Comparison of ENCODE assay signal across 18 cellular contexts in genomic region chr7:21413502-21413901, GRCh38. TPM values are rescaled to one million over a fixed set of nuclear protein-coding genes. Genes with fewer than 3 reads are reported as not detected.
DNase-seq lines count a peak whose midpoint lies in the region; ATAC-seq and TF ChIP-seq lines count a peak whose summit lies in the region.
"Had no signal": no experiment of that assay in that cellular context is flagged by ENCODE, and none has a peak within 500 bp of the region (broad histone marks: within the 10 kb centered on the region; RNA-seq: fewer than 3 reads in every experiment).

No MANE protein-coding gene starts in this region.

- peak overlapping the region in 7 of 11 experiments; percentile 8 to 48 (median 15); a peak in 10 of 22 replicates for H3K4me2 ChIP-seq in BLaER1 treated with 17β-estradiol and CSF1 and Interleukin-3, amounts not matched to agents 10 nM and 100 nM
- H3K4me2 ChIP-seq in GM23338 (no peak overlapping the region; the same call in 1 of the 2 replicates), GM23248 (ENCODE audit: unreplicated experiment) (no peak overlapping the region)
- H3K4me2 ChIP-seq: SK-N-SH had no signal

- no peak overlapping the region for H3K9ac ChIP-seq in BLaER1 treated with 17β-estradiol and CSF1 and Interleukin-3, amounts not matched to agents 10 nM and 100 nM
- H3K9ac ChIP-seq in GM23248: no peak overlapping the region
- H3K9ac ChIP-seq: SK-N-SH had no signal

- H3K27ac Mint-ChIP-seq in GM23338 (no peak overlapping the region), natural killer cell (peak overlapping the region; percentile 92 to 94)
- peak overlapping the region; percentile 20 for H3K27ac Mint-ChIP-seq in activated T-helper 17 cell treated with anti-CD3 and anti-CD28 coated beads, Interleukin-2, amount 50 U/mL, for 72 hours

- no peaks in the 10 kb centered on the region for H3K36me3 Mint-ChIP-seq in GM23338 (ENCODE audit: low read depth)
- H3K36me3 Mint-ChIP-seq in activated T-helper 17 cell treated with anti-CD3 and anti-CD28 coated beads, Interleukin-2, amount 50 U/mL, for 72 hours (ENCODE audit: low read depth): no peaks in the 10 kb centered on the region
- no peaks in the 10 kb centered on the region for H3K36me3 Mint-ChIP-seq in natural killer cell

- H3K4me1 Mint-ChIP-seq in GM23338 (peaks cover 16% of the 10 kb centered on the region), natural killer cell (peaks cover 23 to 45% of the 10 kb centered on the region in 2 donors)
- H3K4me1 Mint-ChIP-seq in activated T-helper 17 cell treated with anti-CD3 and anti-CD28 coated beads, Interleukin-2, amount 50 U/mL, for 72 hours: peaks cover 20% of the 10 kb centered on the region

- H3K9me3 ChIP-seq in BLaER1 treated with 17β-estradiol and CSF1 and Interleukin-3, amounts not matched to agents 10 nM and 100 nM (replicated peaks in 1 of 11): no peaks in the 10 kb centered on the region
- no peaks in the 10 kb centered on the region for H3K9me3 ChIP-seq in GM23248 (ENCODE audit: low read depth)
- no peaks in the 10 kb centered on the region for H3K9me3 ChIP-seq in breast epithelium
- H3K9me3 ChIP-seq: SK-N-SH had no signal

- peaks cover 10% of the 10 kb centered on the region for H3K27me3 Mint-ChIP-seq in GM23338 (ENCODE audit: insufficient read depth, low read depth, poor library complexity)
- H3K27me3 Mint-ChIP-seq in activated T-helper 17 cell treated with anti-CD3 and anti-CD28 coated beads, Interleukin-2, amount 50 U/mL, for 72 hours: peaks cover 8% of the 10 kb centered on the region
- no peaks in the 10 kb centered on the region for H3K27me3 Mint-ChIP-seq in natural killer cell (ENCODE audit: low read depth in 2 of 2)

- H2AFZ ChIP-seq in GM23338 (peak overlapping the region; percentile 74), GM23248 (no peak overlapping the region)

- H4K20me1 ChIP-seq in BLaER1 treated with 17β-estradiol and CSF1 and Interleukin-3, amounts not matched to agents 10 nM and 100 nM: no peaks in the 10 kb centered on the region
- H4K20me1 ChIP-seq in GM23338 (replicated peaks; ENCODE audit: insufficient read depth): no peaks in the 10 kb centered on the region
- H4K20me1 ChIP-seq in GM23248 (ENCODE audit: insufficient read depth): no peaks in the 10 kb centered on the region

- H3K4me1 ChIP-seq in BLaER1 treated with 17β-estradiol and CSF1 and Interleukin-3, amounts not matched to agents 10 nM and 100 nM: peaks cover 7 to 19% (median 16%) of the 10 kb centered on the region in 10 experiments; a peak in 16 of 20 replicates
- H3K4me1 ChIP-seq in GM23338 (ENCODE audit: insufficient read depth) (peaks cover 13% of the 10 kb centered on the region), GM23248 (ENCODE audit: insufficient read depth) (no peaks in the 10 kb centered on the region), breast epithelium (no peaks in the 10 kb centered on the region)

- H3K27ac ChIP-seq in BLaER1 treated with 17β-estradiol and CSF1 and Interleukin-3, amounts not matched to agents 10 nM and 100 nM: no peak overlapping the region
- no peak overlapping the region for H3K27ac ChIP-seq in GM23338 (ENCODE audit: low read depth)
- H3K27ac ChIP-seq in GM23248: no peak overlapping the region
- H3K27ac ChIP-seq in breast epithelium: no peak overlapping the region
- H3K27ac ChIP-seq: HL-60 had no signal

- H3K9me3 Mint-ChIP-seq in GM23338 (no peaks in the 10 kb centered on the region), natural killer cell (no peaks in the 10 kb centered on the region)
- peaks cover 6% of the 10 kb centered on the region for H3K9me3 Mint-ChIP-seq in activated T-helper 17 cell treated with anti-CD3 and anti-CD28 coated beads, Interleukin-2, amount 50 U/mL, for 72 hours

- no peak overlapping the region for H3K4me3 ChIP-seq in BLaER1 treated with 17β-estradiol and CSF1 and Interleukin-3, amounts not matched to agents 10 nM and 100 nM
- no peak overlapping the region for H3K4me3 ChIP-seq in GM23338
- no peak overlapping the region for H3K4me3 ChIP-seq in GM23248
- H3K4me3 ChIP-seq in breast epithelium: no peak overlapping the region

- H3K9me2 ChIP-seq in GM23338 (ENCODE audit: insufficient read depth) (peaks cover 9% of the 10 kb centered on the region; the same call in 1 of the 2 replicates), GM23248 (ENCODE audit: insufficient read depth) (no peaks in the 10 kb centered on the region)
- H3K9me2 ChIP-seq: SK-N-SH had no signal

- no peaks in the 10 kb centered on the region for H3K36me3 ChIP-seq in BLaER1 treated with 17β-estradiol and CSF1 and Interleukin-3, amounts not matched to agents 10 nM and 100 nM
- H3K36me3 ChIP-seq in GM23338 (ENCODE audit: insufficient read depth): no peaks in the 10 kb centered on the region
- H3K36me3 ChIP-seq in GM23248 (ENCODE audit: low read depth): no peaks in the 10 kb centered on the region
- no peaks in the 10 kb centered on the region for H3K36me3 ChIP-seq in breast epithelium

- H3K4me3 Mint-ChIP-seq in GM23338 (no peak overlapping the region), natural killer cell (no peak overlapping the region)
- no peak overlapping the region for H3K4me3 Mint-ChIP-seq in activated T-helper 17 cell treated with anti-CD3 and anti-CD28 coated beads, Interleukin-2, amount 50 U/mL, for 72 hours

- TF ChIP-seq CTCF in GM23338 (conservative IDR thresholded peaks at IDR 0.05; ENCODE audit: low read depth in 2 of 2) (no peak), natural killer cell (IDR thresholded peaks at IDR 0.05) (no peak), breast epithelium (IDR thresholded peaks at IDR 0.05) (no peak)

- in situ Hi-C loops in GM23248 (cut with MboI): no loop called here

- ATAC-seq in GM23338 (no peak), natural killer cell (no peak), HG03135 (IDR thresholded peaks at IDR 0.05; ENCODE audit: unreplicated experiment) (no peak)
- ATAC-seq in activated T-helper 17 cell treated with anti-CD3 and anti-CD28 coated beads, Interleukin-2, amount 50 U/mL, for 72 hours (replicated peaks): no peak

- no peaks in the 10 kb centered on the region for H3F3A ChIP-seq in GM23338 (replicated peaks; ENCODE audit: low read depth)
- no peaks in the 10 kb centered on the region for H3F3A ChIP-seq in GM23248 (ENCODE audit: insufficient read depth)

- DNase-seq in GM23338 (ENCODE audit: low spot score) (no peak), natural killer cell (no peak), GM23248 (no peak), breast epithelium (ENCODE audit: low spot score in 2 of 2) (no peak)
- DNase-seq: DMS79 treated with DMSO at 0.1 percent for 48 hours; IMR-90; Kasumi-1; NCI-H1092 treated with DMSO at 0.1 percent for 48 hours; NCI-H2029 treated with DMSO at 0.1 percent for 48 hours; NCI-H2171; NCI-H446; NK-92 treated with Interleukin-12 subunit alpha and Interleukin-12 subunit beta, amount 100 ng/mL, for 24 hours; SHP77; SK-N-SH had no signal

- no peak for TF ChIP-seq POLR2A in breast epithelium (IDR thresholded peaks at IDR 0.05)

- intact Hi-C loops in natural killer cell (cut with micrococcal nuclease): loop anchor here (2.0 to 10.0 kb wide), 2 partner anchors 31 to 159 kb away; no protein-coding TSS in a partner anchor
- intact Hi-C loops in breast epithelium (cut with DNase I; ENCODE audit: low total_unique reads): no loop called here

- H3K27me3 ChIP-seq in BLaER1 treated with 17β-estradiol and CSF1 and Interleukin-3, amounts not matched to agents 10 nM and 100 nM: no peaks in the 10 kb centered on the region
- no peaks in the 10 kb centered on the region for H3K27me3 ChIP-seq in GM23338 (ENCODE audit: insufficient read depth)
- H3K27me3 ChIP-seq in GM23248 (replicated peaks; ENCODE audit: insufficient read depth): no peaks in the 10 kb centered on the region; the same call in 1 of the 2 replicates
- H3K27me3 ChIP-seq in breast epithelium: no peaks in the 10 kb centered on the region

- H3K79me2 ChIP-seq in GM23338 (replicated peaks; ENCODE audit: insufficient read depth) (no peaks in the 10 kb centered on the region), GM23248 (ENCODE audit: insufficient read depth) (no peaks in the 10 kb centered on the region)

TF ChIP-seq in GM23338, 12 proteins besides CTCF, POLR2A, EP300 and RAD21 (continues in another document):
- TF ChIP-seq EZH2 (IDR thresholded peaks at IDR 0.05; ENCODE audit: low read depth, unreplicated experiment) (no peak), ETS1 (IDR thresholded peaks at IDR 0.05) (no peak), CREB1 (CRISPR knock-in tag; IDR thresholded peaks at IDR 0.05; ENCODE audit: low read depth) (no peak)

RNA-seq across cellular contexts. Expression of gene SP4, which starts 14.4 kb away (rescaled TPM):
- 36.7 and 41.6 TPM in 2 replicates for total RNA-seq in GM23338 (2014; rRNA removed; shearing (Covaris generic))
- 10.7 and 11.9 TPM in 2 replicates for polyA plus RNA-seq in GM23338 (2016; fragmentation: Nextera tagmentation; extraction: Ambion mirVana)
- total RNA-seq in activated T-helper 17 cell treated with anti-CD3 and anti-CD28 coated beads, Interleukin-2, amount 50 U/mL, for 72 hours: 10 to 100 TPM; 28.2 to 30.8 TPM
- 10 to 100 TPM; 38.8 to 49.6 (median 44.5) TPM for total RNA-seq in natural killer cell
- 3.5 and 4.7 TPM in 2 replicates for total RNA-seq in GM23248 (2014; rRNA removed; shearing (Covaris generic))
- polyA plus RNA-seq in GM23248 (2016; fragmentation: Nextera tagmentation; extraction: Ambion mirVana): 2.1 and 2.3 TPM in 2 replicates
- 10 to 100 TPM; 17.3 to 32.8 (median 23.0) TPM for total RNA-seq in breast epithelium

Comparison
In these comparisons a context has a peak if more than half of its experiments do, and no peak if none do; other contexts are left out.
1. H3K4me2 ChIP-seq: peak in BLaER1 treated with 17β-estradiol and CSF1 and Interleukin-3, amounts not matched to agents 10 nM and 100 nM (7 of 11); none in GM23338 (single experiment) and GM23248 (single experiment).